39 cellular contexts compared by ENCODE assay signal in the genomic region with DNA sequence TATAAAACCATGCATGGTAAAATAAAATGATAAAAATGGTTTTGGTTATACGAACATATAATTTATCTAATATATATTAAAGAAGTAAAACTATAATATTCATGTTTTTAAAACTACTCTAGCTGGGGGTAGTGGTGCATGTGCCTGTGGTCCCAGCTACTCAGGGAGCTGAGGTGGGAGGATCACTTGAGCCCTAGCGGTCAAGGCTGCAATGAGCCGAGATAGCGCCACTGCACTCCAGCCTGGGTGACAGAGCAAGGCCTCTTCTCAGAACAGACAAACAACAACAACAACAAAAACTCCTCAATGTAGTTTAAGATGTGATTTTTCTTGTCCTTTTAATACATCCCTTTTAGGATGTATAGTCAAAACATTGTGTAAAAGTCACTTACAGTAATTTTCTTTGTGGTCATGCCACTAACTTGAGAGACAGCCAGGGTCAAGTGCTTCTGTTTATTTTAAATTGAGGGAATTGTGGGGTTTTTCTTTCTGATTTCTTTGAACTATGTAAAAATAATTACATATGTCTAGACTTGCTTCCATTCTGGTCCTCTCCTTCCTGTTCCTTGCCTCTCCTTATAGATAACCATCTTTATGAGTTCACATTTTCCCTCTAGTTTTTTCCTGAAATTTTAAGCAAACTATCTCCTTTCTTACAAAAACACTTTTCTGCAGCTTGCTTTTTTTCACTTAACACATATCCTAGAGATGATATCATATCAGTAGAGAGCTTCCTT. TPM values are rescaled to one million over a fixed set of nuclear protein-coding genes. Genes with fewer than 3 reads are reported as not detected.
"Had no signal": no experiment of that assay in that cellular context is flagged by ENCODE, and none has a peak within 500 bp of the region (broad histone marks: within the 10 kb centered on the region; RNA-seq: fewer than 3 reads in every experiment).

No MANE protein-coding gene starts in this region.

- ATAC-seq: activated CD4-positive, CD25-positive, alpha-beta regulatory T cell treated with anti-CD3 and anti-CD28 coated beads, Interleukin-2, amount 50 U/mL, for 24 hours; body of pancreas; esophagus mucosa; heart left ventricle; left colon; sciatic nerve; stimulated activated effector memory CD8-positive, alpha-beta T cell treated with anti-CD3 and anti-CD28 coated beads, Interleukin-12 subunit alpha, Interleukin-12 subunit beta, amount 100 ng/mL, for 72 hours had no signal

- H3K27ac Mint-ChIP-seq: activated naive CD8-positive, alpha-beta T cell; immature natural killer cell; mesothelial cell of epicardium; naive B cell; nephron progenitor cell; stimulated activated effector memory CD8-positive, alpha-beta T cell treated with anti-CD3 and anti-CD28 coated beads, Interleukin-12 subunit alpha, Interleukin-12 subunit beta, amount 100 ng/mL, for 72 hours; stimulated activated naive CD8-positive, alpha-beta T cell treated with anti-CD3 and anti-CD28 coated beads, Interleukin-15, Interleukin-2, amounts not matched to agents 100 ng/mL and 50 ng/mL, for 24 hours had no signal

- H3K27ac ChIP-seq: body of pancreas, cardiac muscle cell, heart left ventricle, neutrophil, skin epidermis, thoracic aorta, upper lobe of left lung, vagina, VCaP had no signal

- H3K36me3 Mint-ChIP-seq: activated naive CD8-positive, alpha-beta T cell; immature natural killer cell; mesothelial cell of epicardium; stimulated activated effector memory CD8-positive, alpha-beta T cell treated with anti-CD3 and anti-CD28 coated beads, Interleukin-12 subunit alpha, Interleukin-12 subunit beta, amount 100 ng/mL, for 72 hours had no signal

- H3K9me3 ChIP-seq: neutrophil had no signal

- DNase-seq: activated CD4-positive, alpha-beta T cell treated with anti-CD3 and anti-CD28 coated beads for 48 hours; activated CD4-positive, alpha-beta T cell treated with anti-CD3 and anti-CD28 coated beads, Interleukin-2, amount 50 U/mL, for 48 hours; activated CD8-positive, alpha-beta memory T cell treated with anti-CD3 and anti-CD28 coated beads for 24 hours; activated effector memory CD4-positive, alpha-beta T cell treated with Interleukin-2 at 50 U/mL for 16 hours; activated naive CD4-positive, alpha-beta T cell treated with Interleukin-2 at 50 U/mL for 16 hours; anterior cingulate cortex; body of pancreas; cerebellar nuclear complex; cortex of kidney; foreskin fibroblast; heart left ventricle; hypothalamus; immature natural killer cell; kidney; left colon; mammary epithelial cell; naive B cell; nephron progenitor cell; stimulated activated CD4-positive, alpha-beta T cell treated with anti-CD3 and anti-CD28 coated beads, Interleukin-12 subunit alpha, Interleukin-12 subunit beta, amount 100 ng/mL, for 4 hours; stimulated activated CD4-positive, alpha-beta T cell treated with anti-CD3 and anti-CD28 coated beads, Interleukin-4, amount 100 ng/mL, for 24 hours; T-helper 9 cell; upper lobe of left lung had no signal

- H3K4me1 Mint-ChIP-seq: immature natural killer cell; naive B cell; nephron progenitor cell; stimulated activated effector memory CD8-positive, alpha-beta T cell treated with anti-CD3 and anti-CD28 coated beads, Interleukin-12 subunit alpha, Interleukin-12 subunit beta, amount 100 ng/mL, for 72 hours had no signal

- H3K4me3 ChIP-seq: body of pancreas, cardiac muscle cell, heart left ventricle, skin epidermis, thoracic aorta, upper lobe of left lung, vagina had no signal

- H3K36me3 ChIP-seq: cardiac muscle cell, heart left ventricle, neutrophil, thoracic aorta, upper lobe of left lung, vagina had no signal

- H3K4me3 Mint-ChIP-seq: activated naive CD8-positive, alpha-beta T cell; immature natural killer cell; mesothelial cell of epicardium; naive B cell; nephron progenitor cell; stimulated activated effector memory CD8-positive, alpha-beta T cell treated with anti-CD3 and anti-CD28 coated beads, Interleukin-12 subunit alpha, Interleukin-12 subunit beta, amount 100 ng/mL, for 72 hours; stimulated activated naive CD8-positive, alpha-beta T cell treated with anti-CD3 and anti-CD28 coated beads, Interleukin-15, Interleukin-2, amounts not matched to agents 100 ng/mL and 50 ng/mL, for 24 hours had no signal

- H3K4me1 ChIP-seq: body of pancreas, heart left ventricle, upper lobe of left lung, vagina had no signal

- H3K27me3 ChIP-seq: body of pancreas, upper lobe of left lung, vagina had no signal

RNA-seq across cellular contexts. Expression of a gene that starts 9.2 kb away (rescaled TPM):
- total RNA-seq: cardiac muscle cell, esophagus mucosa, heart left ventricle, kidney, left colon, liver, mammary epithelial cell, mesothelial cell of epicardium, osteocyte, posterior vena cava, subcutaneous adipose tissue, thoracic aorta, upper lobe of left lung, vagina had no signal
